Comparison of ENCODE assay signal across 22 cellular contexts in genomic region chr1:84245566-84245965, GRCh38. TPM values are rescaled to one million over a fixed set of nuclear protein-coding genes. Genes with fewer than 3 reads are reported as not detected.
DNase-seq lines count a peak whose midpoint lies in the region; TF ChIP-seq lines count a peak whose summit lies in the region.
"Had no signal": no experiment of that assay in that cellular context is flagged by ENCODE, and none has a peak within 500 bp of the region (broad histone marks: within the 10 kb centered on the region; RNA-seq: fewer than 3 reads in every experiment).

No MANE protein-coding gene starts in this region.

- H3K9me3 Mint-ChIP-seq in chondrocyte (ENCODE audit: low read depth): peaks cover 25% of the 10 kb centered on the region
- H3K9me3 Mint-ChIP-seq: type B pancreatic cell had no signal

- no peaks in the 10 kb centered on the region for H4K20me1 ChIP-seq in osteoblast (ENCODE audit: insufficient read depth, low read length)

- H3K4me1 Mint-ChIP-seq in chondrocyte (ENCODE audit: low read depth): peaks cover 8% of the 10 kb centered on the region
- H3K4me1 Mint-ChIP-seq: stimulated activated naive CD8-positive, alpha-beta T cell treated with anti-CD3 and anti-CD28 coated beads, Interleukin-15, amount 100 ng/mL, for 72 hours had no signal

- H2AFZ ChIP-seq in osteoblast (ENCODE audit: low read length): no peak overlapping the region

- H3K27me3 ChIP-seq in osteoblast (ENCODE audit: insufficient read depth, low read length) (no peaks in the 10 kb centered on the region), colonic mucosa (no peaks in the 10 kb centered on the region)

- H3K4me1 ChIP-seq in osteoblast (ENCODE audit: insufficient read depth, low read length) (peaks cover 7% of the 10 kb centered on the region), colonic mucosa (no peaks in the 10 kb centered on the region)

- H3K27ac ChIP-seq in osteoblast (ENCODE audit: low read depth, low read length) (peak overlapping the region; percentile 92), colonic mucosa (no peak overlapping the region)

- peaks cover 3% of the 10 kb centered on the region for H3K36me3 Mint-ChIP-seq in chondrocyte (ENCODE audit: low read depth)

- intact Hi-C loops in colonic mucosa (cut with DNase I): no loop called here

- in situ Hi-C loops in SK-MEL-5 (cut with HindIII; ENCODE audit: low pct_unique_long_range_greater_than_20kb, low sequenced_read_pairs): no loop called here

- H3K4me2 ChIP-seq in osteoblast (ENCODE audit: insufficient read depth, low read length): no peak overlapping the region

- DNase-seq in COLO829 (ENCODE audit: low spot score) (peak; percentile 46), SK-MEL-5 (ENCODE audit: low read depth, low spot score) (peak; percentile 95), fibroblast of pulmonary artery (ENCODE audit: low read depth) (peak; percentile 29), osteoblast (ENCODE audit: insufficient read length, low spot score, missing footprints) (no peak), colonic mucosa (no peak), chondrocyte (ENCODE audit: low spot score) (no peak), COR-L47 (lab: John Stamatoyannopoulos, UW) (no peak), NCI-H2196 (lab: John Stamatoyannopoulos, UW; ENCODE audit: unreplicated experiment) (no peak)
- DNase-seq: activated CD4-positive, alpha-beta T cell treated with anti-CD3 and anti-CD28 coated beads for 4 hours; activated naive CD4-positive, alpha-beta T cell treated with anti-CD3 and anti-CD28 coated beads for 36 hours; activated T-cell treated with anti-CD3 and anti-CD28 coated beads, Interleukin-2, amount 50 U/mL, for 4 hours; amniotic stem cell; GDM1; NCI-H146; NCI-H748 treated with DMSO at 0.1 percent for 48 hours; retina; SIG-M5; stimulated activated CD4-positive, alpha-beta T cell treated with anti-CD3 and anti-CD28 coated beads, Interleukin-12 subunit alpha, Interleukin-12 subunit beta, amount 100 ng/mL, for 4 hours; stimulated activated naive CD8-positive, alpha-beta T cell treated with anti-CD3 and anti-CD28 coated beads, Interleukin-15, amount 100 ng/mL, for 72 hours had no signal

- no peaks in the 10 kb centered on the region for H3K27me3 Mint-ChIP-seq in chondrocyte (ENCODE audit: low read depth)
- H3K27me3 Mint-ChIP-seq: dendritic cell treated with granulocyte-macrophage colony-stimulating factor and Interleukin-4, amounts not matched to agents 40 ng/mL and 50 ng/mL, for 4 days; stimulated activated naive CD8-positive, alpha-beta T cell treated with anti-CD3 and anti-CD28 coated beads, Interleukin-15, amount 100 ng/mL, for 72 hours; type B pancreatic cell had no signal

- no peak overlapping the region for H3K4me3 Mint-ChIP-seq in chondrocyte (ENCODE audit: unreplicated experiment)
- H3K4me3 Mint-ChIP-seq: activated naive CD4-positive, alpha-beta T cell treated with anti-CD3 and anti-CD28 coated beads for 36 hours; activated T-cell treated with anti-CD3 and anti-CD28 coated beads, Interleukin-2, amount 50 U/mL, for 4 hours; dendritic cell treated with granulocyte-macrophage colony-stimulating factor and Interleukin-4, amounts not matched to agents 40 ng/mL and 50 ng/mL, for 4 days; stimulated activated naive CD8-positive, alpha-beta T cell treated with anti-CD3 and anti-CD28 coated beads, Interleukin-15, amount 100 ng/mL, for 72 hours; type B pancreatic cell had no signal

- H3K36me3 ChIP-seq in osteoblast (ENCODE audit: insufficient read depth, low read length) (no peaks in the 10 kb centered on the region), colonic mucosa (no peaks in the 10 kb centered on the region)

- H3K79me2 ChIP-seq in osteoblast (ENCODE audit: insufficient read depth, low read length): no peaks in the 10 kb centered on the region

- H3K4me3 ChIP-seq in fibroblast of pulmonary artery (replicated peaks; ENCODE audit: low read depth, low read length) (no peak overlapping the region), osteoblast (ENCODE audit: insufficient read depth, low read length) (no peak overlapping the region), colonic mucosa (no peak overlapping the region)
- H3K4me3 ChIP-seq: lung had no signal

- H3K9me3 ChIP-seq in osteoblast (ENCODE audit: low read depth, low read length) (no peaks in the 10 kb centered on the region), colonic mucosa (no peaks in the 10 kb centered on the region)

- no peak overlapping the region for H3K27ac Mint-ChIP-seq in chondrocyte (ENCODE audit: unreplicated experiment)
- H3K27ac Mint-ChIP-seq: activated naive CD4-positive, alpha-beta T cell treated with anti-CD3 and anti-CD28 coated beads for 36 hours; dendritic cell treated with granulocyte-macrophage colony-stimulating factor and Interleukin-4, amounts not matched to agents 40 ng/mL and 50 ng/mL, for 4 days; stimulated activated naive CD8-positive, alpha-beta T cell treated with anti-CD3 and anti-CD28 coated beads, Interleukin-15, amount 100 ng/mL, for 72 hours had no signal

- H3K9ac ChIP-seq in colonic mucosa (ENCODE audit: low read depth in 2 of 2, low read length in 2 of 2): no peak overlapping the region

- no peak for TF ChIP-seq CTCF in fibroblast of pulmonary artery (IDR thresholded peaks at IDR 0.05; ENCODE audit: low read length, missing control alignments)
- TF ChIP-seq CTCF in osteoblast (IDR thresholded peaks at IDR 0.05; ENCODE audit: extremely low read depth, low read depth, low read length): no peak
- TF ChIP-seq CTCF in colonic mucosa (IDR thresholded peaks at IDR 0.05): no peak
- TF ChIP-seq CTCF in chondrocyte (IDR thresholded peaks at IDR 0.05): no peak

RNA-seq across cellular contexts. Expression of gene SAMD13, which starts 55.9 kb away (rescaled TPM):
- 3.4 and 5.9 TPM in 2 replicates for total RNA-seq in SK-MEL-5 (2014; rRNA removed; shearing (Covaris generic))
- polyA plus RNA-seq in SK-MEL-5 (2015; cell fraction: cytosol; rRNA removed): 2.3 and 3.8 TPM in 2 replicates
- polyA plus RNA-seq in SK-MEL-5 (2015; cell fraction: nucleus; rRNA removed): 3.6 and 4.7 TPM in 2 replicates
- total RNA-seq in osteoblast (under 0.01 and 0.29 TPM in 2 replicates), colonic mucosa (10 to 100 TPM; 22.2 to 31.0 TPM), chondrocyte (0.65 to 1.4 TPM (median 0.92 TPM) in 3 replicates)

Comparison
In these comparisons a context has a peak if more than half of its experiments do, and no peak if none do; other contexts are left out.
1. DNase-seq: peak in COLO829 (single experiment), SK-MEL-5 (single experiment) and fibroblast of pulmonary artery (single experiment); none in osteoblast (single experiment), colonic mucosa (single experiment), chondrocyte (single experiment), COR-L47 (single experiment) and NCI-H2196 (single experiment).